Comparison of ENCODE assay signal across 1 cellular context in the genomic region with DNA sequence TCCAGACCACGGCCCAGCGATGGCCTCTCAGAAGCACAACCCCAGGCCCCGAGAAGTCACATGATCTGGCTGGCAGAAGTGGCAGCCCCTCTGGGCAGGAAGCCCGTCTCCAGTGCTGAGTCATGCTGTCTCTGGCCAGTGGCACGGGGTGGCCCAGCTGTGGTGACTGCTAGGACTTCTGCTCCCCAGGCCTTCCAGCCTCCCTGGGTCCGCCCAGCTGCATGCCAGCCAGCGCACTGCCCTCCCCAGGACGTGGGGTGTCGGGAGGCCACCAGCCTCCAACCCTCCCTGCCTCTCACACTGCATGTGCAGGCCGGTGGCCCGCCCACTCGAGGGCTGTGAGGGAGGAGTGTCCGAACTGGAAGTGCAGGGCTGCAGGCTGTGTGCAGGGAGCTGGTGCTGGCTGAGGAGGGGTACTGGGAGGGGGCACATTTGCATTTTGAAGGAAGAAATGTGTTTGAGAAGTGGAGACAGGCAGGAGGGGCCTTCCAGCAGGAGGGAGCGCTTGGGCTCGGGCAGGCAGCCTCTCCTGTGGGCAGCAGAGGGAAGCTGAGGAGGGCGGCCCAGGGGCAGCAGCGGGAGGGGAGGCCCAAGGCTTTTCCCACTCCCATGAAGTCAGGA.
TF ChIP-seq lines count a peak whose summit lies in the region.

No MANE protein-coding gene starts in this region.

TF ChIP-seq in GM12878, 131 proteins besides CTCF, POLR2A, EP300 and RAD21 (continued from another document):
- TF ChIP-seq ZBTB40 (IDR thresholded peaks at IDR 0.05; ENCODE audit: borderline replicate concordance) (no peak), ESRRA (IDR thresholded peaks at IDR 0.05; ENCODE audit: low read length) (no peak), HDAC2 (IDR thresholded peaks at IDR 0.05) (no peak), RAD51 (IDR thresholded peaks at IDR 0.05) (no peak), NRF1 (conservative IDR thresholded peaks at IDR 0.05; ENCODE audit: low read depth, low read length) (no peak), FOXK2 (IDR thresholded peaks at IDR 0.05) (no peak), SREBF2 (IDR thresholded peaks at IDR 0.05; ENCODE audit: low read length) (no peak)
